8 cellular contexts compared by ENCODE assay signal in the genomic region with DNA sequence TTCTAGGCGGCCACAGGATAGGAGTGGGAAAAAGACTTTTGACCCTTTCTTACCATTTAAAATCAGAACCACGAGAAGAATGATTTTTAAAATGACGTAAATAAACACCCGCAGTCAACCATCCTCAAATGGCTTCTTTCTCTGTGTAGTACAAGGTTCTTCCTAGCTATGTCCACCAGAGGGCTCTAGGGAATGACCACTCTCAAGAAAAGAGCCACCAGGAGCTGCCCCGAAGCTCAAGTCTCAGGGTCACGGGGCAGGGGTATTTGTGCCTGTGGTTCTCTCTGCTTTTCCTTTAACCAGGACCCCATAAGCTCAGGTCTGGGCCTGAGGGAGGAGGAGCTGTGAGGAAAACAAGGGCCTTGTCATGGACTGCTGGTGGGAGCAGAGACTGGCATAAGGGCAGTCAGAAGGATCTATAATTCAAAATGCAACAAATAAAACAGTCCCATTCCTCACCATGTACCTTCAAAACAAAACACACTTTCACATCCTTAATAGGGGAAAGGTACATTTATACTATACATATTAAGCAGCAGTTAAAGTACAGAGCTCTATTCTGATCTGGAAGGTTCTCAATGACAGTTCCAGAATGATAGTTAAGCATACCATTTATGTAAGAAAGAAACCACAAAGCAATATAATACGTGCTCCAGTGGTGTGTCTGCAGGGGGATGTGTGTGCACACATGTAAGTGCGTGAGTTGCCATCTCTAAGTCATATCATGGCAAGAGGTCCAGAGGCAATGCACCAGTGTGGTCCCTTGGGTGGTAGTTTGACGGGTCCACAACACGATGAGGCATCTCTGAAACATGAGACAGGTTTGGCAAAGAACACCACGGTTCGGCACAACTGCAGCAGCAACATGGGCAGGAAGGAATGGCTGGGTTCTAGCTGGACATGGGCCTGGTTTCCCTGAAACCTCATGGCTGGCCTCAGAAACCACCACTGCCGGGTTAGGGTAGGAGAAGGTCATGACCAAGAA. TPM values are rescaled to one million over a fixed set of nuclear protein-coding genes. Genes with fewer than 3 reads are reported as not detected.
DNase-seq lines count a peak whose midpoint lies in the region; ATAC-seq and TF ChIP-seq lines count a peak whose summit lies in the region.

No MANE protein-coding gene starts in this region.

- no peak for ATAC-seq in HG02852 (IDR thresholded peaks at IDR 0.05; ENCODE audit: unreplicated experiment)

- H3K36me3 Mint-ChIP-seq in activated CD4-positive, alpha-beta memory T cell treated with anti-CD3 and anti-CD28 coated beads for 36 hours, result no peaks in the 10 kb centered on the region

- no peak overlapping the region for H3K9ac ChIP-seq in NT2/D1 (ENCODE audit: insufficient read length, low read depth)
- no peak overlapping the region for H3K9ac ChIP-seq in skeletal muscle satellite cell (ENCODE audit: low read depth, low read length)

- CTCF ChIA-PET in activated CD4-positive, alpha-beta memory T cell treated with anti-CD3 and anti-CD28 coated beads for 36 hours (lab: Charles Lee), result no interaction called here

- H3K27me3 ChIP-seq in NT2/D1 (ENCODE audit: insufficient read depth, insufficient read length), result no peaks in the 10 kb centered on the region
- no peaks in the 10 kb centered on the region for H3K27me3 ChIP-seq in skeletal muscle satellite cell (ENCODE audit: control insufficient read depth, insufficient read depth, low read length)

- no peak overlapping the region for H3K4me3 ChIP-seq in NT2/D1 (ENCODE audit: insufficient read length, low read depth)
- H3K4me3 ChIP-seq in foreskin fibroblast (ENCODE audit: low read depth in 1 of 2, low read length in 2 of 2), result no peak overlapping the region
- no peak overlapping the region for H3K4me3 ChIP-seq in skeletal muscle satellite cell (ENCODE audit: low read length)

- intact Hi-C loops in activated CD4-positive, alpha-beta memory T cell treated with anti-CD3 and anti-CD28 coated beads for 36 hours (cut with micrococcal nuclease), result no loop called here

- peaks cover 2% of the 10 kb centered on the region for H3K4me1 ChIP-seq in NT2/D1 (ENCODE audit: insufficient read depth, insufficient read length)
- no peaks in the 10 kb centered on the region for H3K4me1 ChIP-seq in skeletal muscle satellite cell (ENCODE audit: control insufficient read depth, insufficient read depth, low read length)

- no peaks in the 10 kb centered on the region for H3K4me1 Mint-ChIP-seq in activated CD4-positive, alpha-beta memory T cell treated with anti-CD3 and anti-CD28 coated beads for 36 hours (ENCODE audit: low read depth)

- H3K27me3 Mint-ChIP-seq in activated CD4-positive, alpha-beta memory T cell treated with anti-CD3 and anti-CD28 coated beads for 36 hours, result no peaks in the 10 kb centered on the region

- H3K9me3 ChIP-seq in NT2/D1 (ENCODE audit: insufficient read depth, low read length) (no peaks in the 10 kb centered on the region), skeletal muscle satellite cell (replicated peaks; ENCODE audit: low read length) (no peaks in the 10 kb centered on the region)

- peak; percentile 55 for TF ChIP-seq CTCF in foreskin fibroblast (IDR thresholded peaks at IDR 0.05; ENCODE audit: low read depth, low read length)

- no peak overlapping the region for H3K27ac Mint-ChIP-seq in activated CD4-positive, alpha-beta memory T cell treated with anti-CD3 and anti-CD28 coated beads for 36 hours

- H3K36me3 ChIP-seq in NT2/D1 (ENCODE audit: insufficient read depth, insufficient read length, low read length), result peaks cover 29% of the 10 kb centered on the region
- no peaks in the 10 kb centered on the region for H3K36me3 ChIP-seq in skeletal muscle satellite cell (ENCODE audit: insufficient read depth, low read length)

- no peak overlapping the region for H3K4me3 Mint-ChIP-seq in activated CD4-positive, alpha-beta memory T cell treated with anti-CD3 and anti-CD28 coated beads for 36 hours

- H3K9me3 Mint-ChIP-seq in activated CD4-positive, alpha-beta memory T cell treated with anti-CD3 and anti-CD28 coated beads for 36 hours, result no peaks in the 10 kb centered on the region

- DNase-seq in GM19240 (ENCODE audit: insufficient read length, low spot score), result peak; percentile 5
- DNase-seq in NT2/D1 (ENCODE audit: low read depth, low spot score), result peak; percentile 59
- DNase-seq in foreskin fibroblast, result peak in 1 of 2 donors; percentile 4
- DNase-seq in activated gamma-delta T cell treated with Interleukin-2 at 50 U/mL for 16 hours, result no peak
- DNase-seq in OCI-M2 (lab: John Stamatoyannopoulos, UW; ENCODE audit: unreplicated experiment), result no peak
- DNase-seq in activated CD4-positive, alpha-beta memory T cell treated with anti-CD3 and anti-CD28 coated beads for 36 hours, result no peak

- peak overlapping the region; percentile 34 for H3K4me2 ChIP-seq in skeletal muscle satellite cell (ENCODE audit: low read length)

- POLR2A ChIA-PET in activated CD4-positive, alpha-beta memory T cell treated with anti-CD3 and anti-CD28 coated beads for 36 hours (lab: Charles Lee), result no interaction called here

RNA-seq across cellular contexts. Expression of a gene that starts 18.6 kb away (rescaled TPM):
- not detected in 2 replicates for total RNA-seq in skeletal muscle satellite cell (2012; rRNA removed)
- not detected for total RNA-seq in activated CD4-positive, alpha-beta memory T cell treated with anti-CD3 and anti-CD28 coated beads for 36 hours

Comparison
In these comparisons a context has a peak if more than half of its experiments do, and no peak if none do; other contexts are left out.
1. DNase-seq: peak in GM19240 (single experiment) and NT2/D1 (single experiment); none in activated gamma-delta T cell treated with Interleukin-2 at 50 U/mL for 16 hours (single experiment), OCI-M2 (single experiment) and activated CD4-positive, alpha-beta memory T cell treated with anti-CD3 and anti-CD28 coated beads for 36 hours (single experiment).